ENCODE assay signal across 8 cellular contexts in the genomic region with DNA sequence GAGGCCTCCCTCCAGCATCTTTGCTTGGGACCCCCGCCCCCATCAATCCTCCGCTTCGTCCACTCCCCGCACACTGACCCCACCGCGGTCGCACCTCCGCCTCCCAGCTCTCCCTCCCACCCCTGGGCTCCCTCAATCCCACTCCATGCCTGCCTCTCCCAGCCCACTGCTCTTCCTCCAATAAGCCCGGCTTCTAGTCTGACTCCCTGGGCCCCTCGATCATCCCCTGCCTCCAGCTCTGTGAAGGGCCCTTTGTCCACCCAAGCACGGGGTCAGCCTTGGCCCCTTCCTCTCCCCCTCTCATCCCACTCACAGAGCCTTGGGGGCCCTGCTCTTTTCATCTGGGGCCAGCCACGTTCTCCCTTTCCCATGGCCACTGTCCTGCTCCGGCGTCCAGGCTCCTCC. TPM values are rescaled to one million over a fixed set of nuclear protein-coding genes. Genes with fewer than 3 reads are reported as not detected.
A peak's percentile ranks its signal among the peaks of the same experiment; 100 is the strongest.
DNase-seq lines count a peak whose midpoint lies in the region; ATAC-seq and TF ChIP-seq lines count a peak whose summit lies in the region.

No MANE protein-coding gene starts in this region.

- 27 to 36% methylated on average over 9 to 11 of the region's 14 CpGs for WGBS in gastroesophageal sphincter (ENCODE audit: low coverage in 1 of 2), 2 donors
- WGBS in sigmoid colon, 2 donors = 68 to 84% methylated on average over 14 of the region's 14 CpGs

- H3K9me3 ChIP-seq in ES-I3 (ENCODE audit: control insufficient read depth, insufficient read depth, low read length) (no peaks in the 10 kb centered on the region), T-helper 17 cell (ENCODE audit: control insufficient read depth, low read length, poor library complexity, severe bottlenecking) (no peaks in the 10 kb centered on the region), gastroesophageal sphincter (no peaks in the 10 kb centered on the region), sigmoid colon (no peaks in the 10 kb centered on the region)

- peak overlapping the region; percentile 90 for H3K4me3 Mint-ChIP-seq in T-helper 17 cell

- H3K27ac ChIP-seq in gastroesophageal sphincter (peak overlapping the region; percentile 89 to 99 (median 94)), sigmoid colon (peak overlapping the region; percentile 96 to 99 (median 99))

- peak overlapping the region; percentile 45 to 61 for H3K4me3 ChIP-seq in gastroesophageal sphincter
- H3K4me3 ChIP-seq in sigmoid colon = peak overlapping the region; percentile 48 to 75 (median 72)

- H3K9ac ChIP-seq in ES-I3 (ENCODE audit: low read depth, low read length) = peak overlapping the region; percentile 95

- DNase-seq in T-helper 17 cell (no peak), sigmoid colon (peak; percentile 73), MV-4-11 (lab: John Stamatoyannopoulos, UW) (no peak)

- no peaks in the 10 kb centered on the region; the same call in 1 of the 2 replicates for H3K4me1 ChIP-seq in ES-I3 (ENCODE audit: insufficient read depth, low read length)
- H3K4me1 ChIP-seq in gastroesophageal sphincter = peaks cover 0 to 44% (median 12%) of the 10 kb centered on the region in 3 donors
- peaks cover 0 to 40% (median 38%) of the 10 kb centered on the region in 4 donors for H3K4me1 ChIP-seq in sigmoid colon

- peaks cover 15% of the 10 kb centered on the region for H3K27me3 Mint-ChIP-seq in T-helper 17 cell

- TF ChIP-seq CTCF in gastroesophageal sphincter (IDR thresholded peaks at IDR 0.05) = no peak
- no peak for TF ChIP-seq CTCF in sigmoid colon (IDR thresholded peaks at IDR 0.05)

- H3K27me3 ChIP-seq in gastroesophageal sphincter = peaks cover 7% of the 10 kb centered on the region
- H3K27me3 ChIP-seq in sigmoid colon = no peaks in the 10 kb centered on the region

- ATAC-seq in T-helper 17 cell (no peak), gastroesophageal sphincter (no peak), GM21786 (IDR thresholded peaks at IDR 0.05; ENCODE audit: unreplicated experiment) (no peak), GM18870 (IDR thresholded peaks at IDR 0.05; ENCODE audit: unreplicated experiment) (no peak), GM19023 (IDR thresholded peaks at IDR 0.05; ENCODE audit: unreplicated experiment) (no peak)

- peaks cover under 1% of the 10 kb centered on the region; the same call in 1 of the 2 replicates for H3K36me3 ChIP-seq in ES-I3 (ENCODE audit: insufficient read depth, low read length)
- no peaks in the 10 kb centered on the region for H3K36me3 ChIP-seq in gastroesophageal sphincter
- no peaks in the 10 kb centered on the region for H3K36me3 ChIP-seq in sigmoid colon

- no peak for TF ChIP-seq EP300 in gastroesophageal sphincter (IDR thresholded peaks at IDR 0.05)
- TF ChIP-seq EP300 in sigmoid colon (IDR thresholded peaks at IDR 0.05) = no peak

- peaks cover 3% of the 10 kb centered on the region for H3K36me3 Mint-ChIP-seq in T-helper 17 cell (ENCODE audit: low read depth)

- H3K4me1 Mint-ChIP-seq in T-helper 17 cell = peaks cover 11% of the 10 kb centered on the region

- TF ChIP-seq POLR2A in gastroesophageal sphincter (IDR thresholded peaks at IDR 0.05) = no peak
- no peak for TF ChIP-seq POLR2A in sigmoid colon (IDR thresholded peaks at IDR 0.05)

- intact Hi-C loops in sigmoid colon (cut with DNase I) = loop anchor here (2.0 to 10.0 kb wide), 3 partner anchors 210 to 1580 kb away; a partner anchor contains a TSS

- H3K27ac Mint-ChIP-seq in T-helper 17 cell = peak overlapping the region; percentile 39

RNA-seq across cellular contexts. Expression of a gene that starts 1.5 kb away (rescaled TPM):
- not detected for total RNA-seq in T-helper 17 cell
- 10 to 100 TPM; 22.6 to 39.7 (median 30.7) TPM for total RNA-seq in gastroesophageal sphincter
- 10 to 100 TPM; 24.6 to 32.6 (median 31.3) TPM for total RNA-seq in sigmoid colon
- 1 to 10 TPM in 2 of 3 donors, under 1 TPM in 1; 0.23 to 5.5 (median 1.8) TPM for polyA plus RNA-seq in sigmoid colon

RNA-seq across cellular contexts. Expression of a gene that starts 56.5 kb away (rescaled TPM):
- total RNA-seq in T-helper 17 cell = 100 to 1,000 TPM in 1 of 2 donors, 10 to 100 TPM in 1; 88.8 to 103 TPM
- total RNA-seq in gastroesophageal sphincter = 100 to 1,000 TPM in 1 of 4 donors, 10 to 100 TPM in 3; 82.7 to 112 (median 96.8) TPM
- 100 to 1,000 TPM in 2 of 4 donors, 10 to 100 TPM in 2; 80.3 to 110 (median 96.6) TPM for total RNA-seq in sigmoid colon
- polyA plus RNA-seq in sigmoid colon = 10 to 100 TPM; 41.4 to 72.2 (median 54.6) TPM

Comparison
In these comparisons a context has a peak if more than half of its experiments do, and no peak if none do; other contexts are left out.
1. RNA of a gene that starts 1.5 kb away (total RNA-seq): 24.6 to 32.6 TPM in sigmoid colon and 22.6 to 39.7 TPM in gastroesophageal sphincter; not detected in T-helper 17 cell; every median in the first group is over 10 times any median in the second.